19 cellular contexts compared by ENCODE assay signal in the genomic region with DNA sequence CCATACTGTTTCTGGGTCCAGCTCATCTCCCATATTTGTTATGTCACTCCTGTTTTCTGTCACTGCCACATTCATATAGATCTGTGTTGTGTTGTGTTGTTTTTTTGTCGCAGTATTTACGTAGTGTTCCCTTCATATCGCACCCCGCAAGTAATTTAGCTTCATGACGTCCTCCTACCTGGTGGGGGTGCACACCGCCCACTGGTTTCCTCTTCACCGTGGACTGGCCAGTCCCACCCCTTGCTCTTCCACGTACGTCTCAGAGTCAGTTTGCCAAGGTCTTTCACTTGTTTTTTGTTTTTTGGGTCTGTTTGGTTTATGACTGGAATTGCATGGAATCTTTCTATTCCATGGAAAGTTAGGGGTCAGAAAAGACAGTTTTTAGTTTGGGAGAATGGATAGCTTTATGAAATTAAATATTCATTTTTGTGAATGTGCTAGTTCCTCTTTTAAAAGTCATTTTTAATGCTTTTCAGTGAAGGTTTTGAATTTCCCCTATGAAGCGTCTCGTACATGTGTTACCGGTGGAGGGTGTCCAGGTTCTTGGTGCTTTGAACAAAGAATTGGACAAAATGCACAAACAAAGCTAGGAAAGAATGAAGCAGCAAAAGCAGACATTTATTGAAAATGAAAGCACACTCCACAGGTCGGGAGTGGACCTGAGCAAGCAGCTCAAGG.
DNase-seq lines count a peak whose midpoint lies in the region; ATAC-seq, FAIRE-seq and TF ChIP-seq lines count a peak whose summit lies in the region.
"Had no signal": no experiment of that assay in that cellular context is flagged by ENCODE, and none has a peak within 500 bp of the region (broad histone marks: within the 10 kb centered on the region; RNA-seq: fewer than 3 reads in every experiment).

No MANE protein-coding gene starts in this region.

- no peaks in the 10 kb centered on the region for H3K9me1 ChIP-seq in K562 (ENCODE audit: control insufficient read depth, insufficient read depth, low read length)

- no peaks in the 10 kb centered on the region for H3K27me3 Mint-ChIP-seq in stimulated activated memory B cell treated with anti-CD40 and anti-IgM and Interleukin-4, amounts not matched to agents 10 μg/mL and 1 μg/mL and 100 μg/mL, for 72 hours
- H3K27me3 Mint-ChIP-seq: CD4-positive, alpha-beta memory T cell; IgD-negative memory B cell had no signal

- peak; percentile 53 for ATAC-seq in K562
- ATAC-seq in stimulated activated memory B cell treated with anti-CD40 and anti-IgM and Interleukin-4, amounts not matched to agents 10 μg/mL and 1 μg/mL and 100 μg/mL, for 72 hours, result peak; percentile 54

- TF ChIP-seq CTCF in K562 (IDR thresholded peaks at IDR 0.05 in 2 of 3, conservative IDR thresholded peaks at IDR 0.05 in 1 of 3; ENCODE audit: insufficient read depth in 2 of 3, low read depth in 1 of 3, low read length in 3 of 3), result no peak; a peak in 1 of 6 replicates

- H3K4me2 ChIP-seq in BLaER1, result peak overlapping the region; percentile 59
- no peak overlapping the region for H3K4me2 ChIP-seq in K562 (ENCODE audit: insufficient read depth, low read length)

- TF ChIP-seq POLR2A in GM12892 (IDR thresholded peaks at IDR 0.05; ENCODE audit: low read depth, low read length) (no peak), K562 (conservative IDR thresholded peaks at IDR 0.05) (no peak)

- WGBS in K562 (ENCODE audit: insufficient coverage, low coverage, missing lambda C conversion rate), result 80% methylated on average over 13 of the region's 13 CpGs

- peak overlapping the region; percentile 10; the same call in 1 of the 2 replicates for H3K27ac ChIP-seq in BLaER1
- H3K27ac ChIP-seq in K562 (ENCODE audit: extremely low read depth, low read depth, low read length), result peak overlapping the region; percentile 32; the same call in 1 of the 3 replicates

- H3K9ac ChIP-seq in BLaER1 (no peak overlapping the region), K562 (ENCODE audit: insufficient read depth in 1 of 2, low read depth in 2 of 2, low read length in 2 of 2) (no peak overlapping the region)

- BruUV-seq in K562 (replicated peaks; lab: Mats Ljungman, UMichigan), result no TSS peak

- peaks cover 47% of the 10 kb centered on the region for H3K36me3 ChIP-seq in BLaER1
- H3K36me3 ChIP-seq in K562 (ENCODE audit: control insufficient read depth, insufficient read depth, low read length), result peaks cover 5% of the 10 kb centered on the region; the same call in 1 of the 3 replicates

- H3K9me3 ChIP-seq in BLaER1, result no peaks in the 10 kb centered on the region
- H3K9me3 ChIP-seq in K562 (replicated peaks; ENCODE audit: control insufficient read depth, insufficient read depth, low read depth, low read length), result no peaks in the 10 kb centered on the region

- peak overlapping the region; percentile 4 for H3K4me3 Mint-ChIP-seq in stimulated activated memory B cell treated with anti-CD40 and anti-IgM and Interleukin-4, amounts not matched to agents 10 μg/mL and 1 μg/mL and 100 μg/mL, for 72 hours
- H3K4me3 Mint-ChIP-seq: CD4-positive, alpha-beta memory T cell had no signal

- in situ Hi-C loops in K562 (cut with MboI), result no loop called here

- no peak for TF ChIP-seq EP300 in K562 (IDR thresholded peaks at IDR 0.05; ENCODE audit: low read length)

- H3K27me3 ChIP-seq in BLaER1, result no peaks in the 10 kb centered on the region
- H3K27me3 ChIP-seq in K562 (ENCODE audit: control insufficient read depth in 2 of 2, insufficient read depth in 2 of 2, low read length in 2 of 2), result no peaks in the 10 kb centered on the region

- POLR2A ChIA-PET in K562 (lab: Yijun Ruan, JAX), result no interaction called here

- TF ChIP-seq RAD21 in K562 (CRISPR knock-in tag; conservative IDR thresholded peaks at IDR 0.05 in 1 of 2, IDR thresholded peaks at IDR 0.05 in 1 of 2), result peak in 1 of 2 experiments; percentile 20; a peak in 2 of 4 replicates

- DNase-seq in GM12892 (ENCODE audit: insufficient read length) (no peak), K562 (ENCODE audit: extremely low read depth in 1 of 4, low spot score in 3 of 4) (peak in 1 of 4 experiments; percentile 15), hippocampal formation (lab: John Stamatoyannopoulos, UW) (no peak), GDM1 (lab: John Stamatoyannopoulos, UW) (no peak), pons (ENCODE audit: low spot score) (no peak)
- DNase-seq: CD4-positive, alpha-beta memory T cell; DND-41; GOT3; NCI-H1105 treated with DMSO at 0.1 percent for 48 hours; NCI-H1694; NCI-H2081; NCI-H2171 treated with DMSO at 0.1 percent for 48 hours; NCI-H526; Right ventricle myocardium superior had no signal

- no peaks in the 10 kb centered on the region for H3K9me3 Mint-ChIP-seq in stimulated activated memory B cell treated with anti-CD40 and anti-IgM and Interleukin-4, amounts not matched to agents 10 μg/mL and 1 μg/mL and 100 μg/mL, for 72 hours
- H3K9me3 Mint-ChIP-seq: CD4-positive, alpha-beta memory T cell; IgD-negative memory B cell had no signal

- H3K4me3 ChIP-seq in BLaER1, result no peak overlapping the region
- no peak overlapping the region for H3K4me3 ChIP-seq in K562

- H3K4me1 Mint-ChIP-seq in stimulated activated memory B cell treated with anti-CD40 and anti-IgM and Interleukin-4, amounts not matched to agents 10 μg/mL and 1 μg/mL and 100 μg/mL, for 72 hours, result peaks cover 47% of the 10 kb centered on the region

- peaks cover 80% of the 10 kb centered on the region for H3K36me3 Mint-ChIP-seq in stimulated activated memory B cell treated with anti-CD40 and anti-IgM and Interleukin-4, amounts not matched to agents 10 μg/mL and 1 μg/mL and 100 μg/mL, for 72 hours

- FAIRE-seq in GM12892 (lab: Jason Lieb, UNC), result peak; percentile 64
- FAIRE-seq in K562 (lab: Jason Lieb, UNC), result peak; percentile 46
- FAIRE-seq: A204.1, GM18507 had no signal

- H2AFZ ChIP-seq in K562 (ENCODE audit: low read depth, low read length), result no peak overlapping the region

- CTCF ChIA-PET in K562 (lab: Yijun Ruan, JAX; ENCODE audit: low intra/inter-chr PET ratio), result no interaction called here

- intact Hi-C loops in K562 (cut with micrococcal nuclease), result no loop called here

- H3K27ac Mint-ChIP-seq in stimulated activated memory B cell treated with anti-CD40 and anti-IgM and Interleukin-4, amounts not matched to agents 10 μg/mL and 1 μg/mL and 100 μg/mL, for 72 hours, result peak overlapping the region; percentile 69

- H3K4me1 ChIP-seq in BLaER1 (peaks cover 46% of the 10 kb centered on the region), K562 (replicated peaks in 1 of 2; ENCODE audit: control insufficient read depth in 2 of 2, insufficient read depth in 2 of 2, low read length in 2 of 2) (peaks cover 14% of the 10 kb centered on the region in 2 experiments; a peak in 4 of 5 replicates)

- H4K20me1 ChIP-seq in BLaER1, result peaks cover 67% of the 10 kb centered on the region
- no peaks in the 10 kb centered on the region for H4K20me1 ChIP-seq in K562 (replicated peaks; ENCODE audit: control insufficient read depth, insufficient read depth, low read length)

- no peaks in the 10 kb centered on the region for H3K79me2 ChIP-seq in K562 (ENCODE audit: control insufficient read depth, insufficient read depth, low read length)

TF ChIP-seq in K562, 482 proteins besides CTCF, POLR2A, EP300 and RAD21 (continues in another document):
- no peak for TF ChIP-seq CBX2 (IDR thresholded peaks at IDR 0.05; ENCODE audit: insufficient read depth, low read length, poor library complexity, severe bottlenecking)
- no peak for TF ChIP-seq LEF1 (IDR thresholded peaks at IDR 0.05)
- TF ChIP-seq POLR2H (tag; IDR thresholded peaks at IDR 0.05; ENCODE audit: low read depth), result no peak
- TF ChIP-seq ZKSCAN1 (IDR thresholded peaks at IDR 0.05; ENCODE audit: low read depth, low read length), result no peak
- TF ChIP-seq MEF2A (IDR thresholded peaks at IDR 0.05; ENCODE audit: control insufficient read depth, low read depth, low read length), result no peak
- TF ChIP-seq FOXJ3 (CRISPR knock-in tag; IDR thresholded peaks at IDR 0.05), result no peak
